In genomic region chr10:103481974-103482531, GRCh38 we compare ENCODE assay signal across 9 cellular contexts. TPM values are rescaled to one million over a fixed set of nuclear protein-coding genes. Genes with fewer than 3 reads are reported as not detected.
DNase-seq lines count a peak whose midpoint lies in the region; ATAC-seq and TF ChIP-seq lines count a peak whose summit lies in the region.
"Had no signal": no experiment of that assay in that cellular context is flagged by ENCODE, and none has a peak within 500 bp of the region (broad histone marks: within the 10 kb centered on the region; RNA-seq: fewer than 3 reads in every experiment).

No MANE protein-coding gene starts in this region.

- DNase-seq in DMS79 treated with DMSO at 0.1 percent for 48 hours (lab: John Stamatoyannopoulos, UW): peak; percentile 5
- DNase-seq in DMS79 (lab: John Stamatoyannopoulos, UW): no peak
- DNase-seq in NCI-H1694 treated with DMSO at 0.1 percent for 48 hours (lab: John Stamatoyannopoulos, UW): peak; percentile 73
- peak; percentile 79 for DNase-seq in WERI-Rb-1
- DNase-seq in globus pallidus (ENCODE audit: low spot score): peak; percentile 31
- peak; percentile 72 for DNase-seq in renal cortical epithelial cell (ENCODE audit: low read depth)

- ATAC-seq in GM21619 (IDR thresholded peaks at IDR 0.05; ENCODE audit: unreplicated experiment) (peak; percentile 63), GM21717 (IDR thresholded peaks at IDR 0.05; ENCODE audit: unreplicated experiment) (no peak)

- no peaks in the 10 kb centered on the region for H3K36me3 ChIP-seq in WERI-Rb-1
- H3K36me3 ChIP-seq: BLaER1 treated with 17β-estradiol and CSF1 and Interleukin-3, amounts not matched to agents 10 nM and 100 nM had no signal

- no peak overlapping the region for H3K4me3 ChIP-seq in WERI-Rb-1 (ENCODE audit: low read depth, low read length)
- H3K4me3 ChIP-seq: BLaER1 treated with 17β-estradiol and CSF1 and Interleukin-3, amounts not matched to agents 10 nM and 100 nM had no signal

- peak overlapping the region; percentile 72 for H3K27ac ChIP-seq in WERI-Rb-1
- H3K27ac ChIP-seq: BLaER1 treated with 17β-estradiol and CSF1 and Interleukin-3, amounts not matched to agents 10 nM and 100 nM had no signal

- H3K27me3 ChIP-seq in WERI-Rb-1 (ENCODE audit: insufficient read depth, low read depth, severe bottlenecking): no peaks in the 10 kb centered on the region
- H3K27me3 ChIP-seq: BLaER1 treated with 17β-estradiol and CSF1 and Interleukin-3, amounts not matched to agents 10 nM and 100 nM had no signal

- peak; percentile 57 for TF ChIP-seq CTCF in WERI-Rb-1 (IDR thresholded peaks at IDR 0.05; ENCODE audit: low read depth, low read length)

- H3K9me3 ChIP-seq in WERI-Rb-1 (ENCODE audit: severe bottlenecking): no peaks in the 10 kb centered on the region
- H3K9me3 ChIP-seq: BLaER1 treated with 17β-estradiol and CSF1 and Interleukin-3, amounts not matched to agents 10 nM and 100 nM had no signal

RNA-seq across cellular contexts. Expression of gene CALHM3, which starts 3.0 kb away (rescaled TPM):
- 0.05 TPM in 1 of 2 replicates, not detected in the other for total RNA-seq in renal cortical epithelial cell

RNA-seq across cellular contexts. Expression of gene NEURL1, which starts 11.5 kb away (rescaled TPM):
- 0.05 and 1.4 TPM in 2 replicates for total RNA-seq in renal cortical epithelial cell

RNA-seq across cellular contexts. Expression of gene CALHM1, which starts 23.4 kb away (rescaled TPM):
- total RNA-seq in renal cortical epithelial cell: not detected in 2 replicates

RNA-seq across cellular contexts. Expression of gene CALHM2, which starts 29.9 kb away (rescaled TPM):
- total RNA-seq in renal cortical epithelial cell: 0.80 and 0.87 TPM in 2 replicates
